In the genomic region with DNA sequence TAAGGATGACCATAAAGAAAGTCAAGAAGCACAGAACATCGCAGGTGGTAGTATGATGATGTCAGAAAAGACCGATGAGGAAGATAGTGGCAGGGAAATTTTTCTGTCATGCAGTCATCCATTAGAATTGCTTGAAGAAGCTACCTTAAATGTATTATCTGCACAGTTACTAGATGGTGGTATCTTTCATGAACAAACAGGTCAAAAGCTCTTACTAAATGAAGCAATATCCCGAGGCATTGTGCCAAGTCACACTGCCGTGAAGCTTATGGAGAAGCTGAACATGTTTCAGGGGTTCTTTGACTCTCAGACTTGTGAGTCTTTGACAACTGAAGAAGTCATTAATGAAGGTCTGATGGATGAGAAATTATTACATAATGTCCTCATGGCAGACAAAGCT, we compare ENCODE assay signal across 16 cellular contexts.
DNase-seq lines count a peak whose midpoint lies in the region; ATAC-seq lines count a peak whose summit lies in the region.
"Had no signal": no experiment of that assay in that cellular context is flagged by ENCODE, and none has a peak within 500 bp of the region (broad histone marks: within the 10 kb centered on the region; RNA-seq: fewer than 3 reads in every experiment).

No MANE protein-coding gene starts in this region.

- no peak overlapping the region for H3K4me3 Mint-ChIP-seq in activated naive CD8-positive, alpha-beta T cell treated with anti-CD3 and anti-CD28 coated beads for 36 hours
- H3K4me3 Mint-ChIP-seq in activated naive CD8-positive, alpha-beta T cell treated with anti-CD3 and anti-CD28 coated beads, Interleukin-2, amount 50 U/mL, for 24 hours, result no peak overlapping the region
- H3K4me3 Mint-ChIP-seq: HFFc6 had no signal

- no peaks in the 10 kb centered on the region for H3K27me3 Mint-ChIP-seq in activated naive CD8-positive, alpha-beta T cell treated with anti-CD3 and anti-CD28 coated beads for 36 hours
- no peaks in the 10 kb centered on the region for H3K27me3 Mint-ChIP-seq in activated naive CD8-positive, alpha-beta T cell treated with anti-CD3 and anti-CD28 coated beads, Interleukin-2, amount 50 U/mL, for 24 hours

- peaks cover 34 to 51% of the 10 kb centered on the region in 2 donors for H3K36me3 ChIP-seq in stomach smooth muscle (ENCODE audit: control insufficient read depth in 2 of 2, insufficient read depth in 2 of 2, low read length in 2 of 2)

- H3K9me3 Mint-ChIP-seq in activated naive CD8-positive, alpha-beta T cell treated with anti-CD3 and anti-CD28 coated beads for 36 hours, result no peaks in the 10 kb centered on the region
- H3K9me3 Mint-ChIP-seq in activated naive CD8-positive, alpha-beta T cell treated with anti-CD3 and anti-CD28 coated beads, Interleukin-2, amount 50 U/mL, for 24 hours, result no peaks in the 10 kb centered on the region
- H3K9me3 Mint-ChIP-seq in activated naive CD4-positive, alpha-beta T cell treated with anti-CD3 and anti-CD28 coated beads, Interleukin-2, amount 50 U/mL, for 72 hours, result no peaks in the 10 kb centered on the region
- H3K9me3 Mint-ChIP-seq: HFFc6 had no signal

- no peak for ATAC-seq in activated naive CD8-positive, alpha-beta T cell treated with anti-CD3 and anti-CD28 coated beads, Interleukin-2, amount 50 U/mL, for 24 hours
- no peak for ATAC-seq in activated naive CD4-positive, alpha-beta T cell treated with anti-CD3 and anti-CD28 coated beads, Interleukin-2, amount 50 U/mL, for 72 hours
- ATAC-seq in GM21515 (IDR thresholded peaks at IDR 0.05; ENCODE audit: unreplicated experiment) (no peak), GM19324 (IDR thresholded peaks at IDR 0.05; ENCODE audit: low FRiP score, unreplicated experiment) (no peak)
- ATAC-seq: psoas muscle had no signal

- DNase-seq in activated naive CD8-positive, alpha-beta T cell treated with anti-CD3 and anti-CD28 coated beads for 36 hours, result no peak
- no peak for DNase-seq in activated naive CD8-positive, alpha-beta T cell treated with anti-CD3 and anti-CD28 coated beads, Interleukin-2, amount 50 U/mL, for 24 hours
- DNase-seq in activated naive CD4-positive, alpha-beta T cell treated with anti-CD3 and anti-CD28 coated beads, Interleukin-2, amount 50 U/mL, for 72 hours (ENCODE audit: low spot score in 2 of 2), result no peak
- DNase-seq in glomerular visceral epithelial cell (ENCODE audit: extremely low spot score) (peak; percentile 5), activated gamma-delta T cell (lab: John Stamatoyannopoulos, UW) (no peak)
- DNase-seq: DMS 273 treated with DMSO at 0.1 percent for 48 hours, HFFc6, hypothalamus, left ventricle myocardium inferior, NCI-H69, PC-9, psoas muscle had no signal

- no peaks in the 10 kb centered on the region for H3K4me1 Mint-ChIP-seq in activated naive CD8-positive, alpha-beta T cell treated with anti-CD3 and anti-CD28 coated beads for 36 hours
- no peaks in the 10 kb centered on the region for H3K4me1 Mint-ChIP-seq in activated naive CD8-positive, alpha-beta T cell treated with anti-CD3 and anti-CD28 coated beads, Interleukin-2, amount 50 U/mL, for 24 hours

- H3K9me3 ChIP-seq in stomach smooth muscle (ENCODE audit: control insufficient read depth in 2 of 2, low read length in 2 of 2), result no peaks in the 10 kb centered on the region
- H3K9me3 ChIP-seq: left ventricle myocardium inferior, psoas muscle had no signal

- peak overlapping the region; percentile 32 for H3K27ac ChIP-seq in stomach smooth muscle (ENCODE audit: low read length)
- H3K27ac ChIP-seq: left ventricle myocardium inferior, PC-9, psoas muscle, VCaP had no signal

- H3K27ac Mint-ChIP-seq in activated naive CD8-positive, alpha-beta T cell treated with anti-CD3 and anti-CD28 coated beads for 36 hours, result peak overlapping the region; percentile 26
- no peak overlapping the region for H3K27ac Mint-ChIP-seq in activated naive CD8-positive, alpha-beta T cell treated with anti-CD3 and anti-CD28 coated beads, Interleukin-2, amount 50 U/mL, for 24 hours
- H3K27ac Mint-ChIP-seq in activated naive CD4-positive, alpha-beta T cell treated with anti-CD3 and anti-CD28 coated beads, Interleukin-2, amount 50 U/mL, for 72 hours, result peak overlapping the region; percentile 69 to 83
- H3K27ac Mint-ChIP-seq: HFFc6 had no signal

- no peak overlapping the region for H3K9ac ChIP-seq in stomach smooth muscle (ENCODE audit: low read length in 2 of 2)

- H3K27me3 ChIP-seq in stomach smooth muscle (ENCODE audit: control insufficient read depth in 1 of 2, insufficient read depth in 2 of 2, low read length in 2 of 2), result no peaks in the 10 kb centered on the region

- no peak overlapping the region for H3K4me3 ChIP-seq in stomach smooth muscle (ENCODE audit: low read length in 2 of 2)
- H3K4me3 ChIP-seq: left ventricle myocardium inferior, PC-9, psoas muscle had no signal

- peaks cover 6% of the 10 kb centered on the region for H3K36me3 Mint-ChIP-seq in activated naive CD8-positive, alpha-beta T cell treated with anti-CD3 and anti-CD28 coated beads for 36 hours
- peaks cover 27% of the 10 kb centered on the region for H3K36me3 Mint-ChIP-seq in activated naive CD8-positive, alpha-beta T cell treated with anti-CD3 and anti-CD28 coated beads, Interleukin-2, amount 50 U/mL, for 24 hours (ENCODE audit: low read depth)
- H3K36me3 Mint-ChIP-seq in activated naive CD4-positive, alpha-beta T cell treated with anti-CD3 and anti-CD28 coated beads, Interleukin-2, amount 50 U/mL, for 72 hours, result peaks cover 0 to 21% of the 10 kb centered on the region in 2 donors

- H3K4me1 ChIP-seq in stomach smooth muscle (ENCODE audit: control insufficient read depth, insufficient read depth, low read length), result peaks cover 2% of the 10 kb centered on the region
- H3K4me1 ChIP-seq: left ventricle myocardium inferior, psoas muscle had no signal
